In genomic region chr1:204263240-204263848, GRCh38 we compare ENCODE assay signal across 14 cellular contexts. TPM values are rescaled to one million over a fixed set of nuclear protein-coding genes. Genes with fewer than 3 reads are reported as not detected.
DNase-seq lines count a peak whose midpoint lies in the region; ATAC-seq, FAIRE-seq and TF ChIP-seq lines count a peak whose summit lies in the region.
"Had no signal": no experiment of that assay in that cellular context is flagged by ENCODE, and none has a peak within 500 bp of the region (broad histone marks: within the 10 kb centered on the region; RNA-seq: fewer than 3 reads in every experiment).

No MANE protein-coding gene starts in this region.

- H3K36me3 ChIP-seq in K562 (ENCODE audit: control insufficient read depth, insufficient read depth, low read length) (no peaks in the 10 kb centered on the region), kidney (ENCODE audit: control insufficient read depth in 1 of 2, insufficient read depth in 2 of 2, low read length in 2 of 2) (peaks cover 28 to 36% of the 10 kb centered on the region in 2 donors)

- in situ Hi-C loops in K562 (cut with MboI) = no loop called here

- H3K4me1 ChIP-seq in K562 (replicated peaks in 1 of 2; ENCODE audit: control insufficient read depth in 2 of 2, insufficient read depth in 2 of 2, low read length in 2 of 2) = peaks cover 0 to 3% of the 10 kb centered on the region in 2 experiments; a peak in 1 of 5 replicates
- peaks cover 53 to 58% of the 10 kb centered on the region in 2 donors for H3K4me1 ChIP-seq in kidney (ENCODE audit: control insufficient read depth in 1 of 2, insufficient read depth in 1 of 2, low read depth in 1 of 2, low read length in 2 of 2)

- H2AFZ ChIP-seq in K562 (ENCODE audit: low read depth, low read length) = no peak overlapping the region

- DNase-seq in NCI-H1694 (lab: John Stamatoyannopoulos, UW) (peak; percentile 66), K562 (ENCODE audit: extremely low read depth in 1 of 4, low spot score in 3 of 4) (no peak), kidney (peak; percentile 72), retina (peak; percentile 61), NCI-H446 treated with DMSO at 0.1 percent for 48 hours (lab: John Stamatoyannopoulos, UW) (no peak)
- DNase-seq in stimulated activated CD4-positive, alpha-beta T cell treated with anti-CD3 and anti-CD28 coated beads, Interleukin-2, amount 100 ng/mL, for 48 hours = no peak
- no peak for DNase-seq in stimulated activated CD4-positive, alpha-beta T cell treated with anti-CD3 and anti-CD28 coated beads, Interleukin-15, amount 100 ng/mL, for 24 hours
- DNase-seq: NCI-H187 treated with DMSO at 0.1 percent for 48 hours; NCI-H774; SHP77 treated with DMSO at 0.1 percent for 48 hours; stimulated activated naive CD8-positive, alpha-beta T cell treated with anti-CD3 and anti-CD28 coated beads, Interleukin-15, Interleukin-2, amounts not matched to agents 100 U/mL and 50 U/mL, for 24 hours had no signal

- no peaks in the 10 kb centered on the region for H3K79me2 ChIP-seq in K562 (ENCODE audit: control insufficient read depth, insufficient read depth, low read length)

- TF ChIP-seq EP300 in K562 (IDR thresholded peaks at IDR 0.05; ENCODE audit: low read length) = no peak

- no peaks in the 10 kb centered on the region for H3K9me3 ChIP-seq in K562 (replicated peaks; ENCODE audit: control insufficient read depth, insufficient read depth, low read depth, low read length)
- H3K9me3 ChIP-seq in kidney (ENCODE audit: control insufficient read depth in 1 of 2, low read length in 2 of 2) = no peaks in the 10 kb centered on the region

- POLR2A ChIA-PET in K562 (lab: Yijun Ruan, JAX) = interaction anchor here (0.6 to 1.4 kb wide), 6 partner anchors 8 to 244 kb away, joined by 3 to 8 read pairs (median 4); no protein-coding TSS in a partner anchor

- intact Hi-C loops in K562 (cut with micrococcal nuclease) (no loop called here), kidney (cut with DNase I) (no loop called here)

- no peaks in the 10 kb centered on the region for H3K9me1 ChIP-seq in K562 (ENCODE audit: control insufficient read depth, insufficient read depth, low read length)

- no peak overlapping the region for H3K4me2 ChIP-seq in K562 (ENCODE audit: insufficient read depth, low read length)
- H3K4me2 ChIP-seq: KMS-11 had no signal

- BruUV-seq in K562 (replicated peaks; lab: Mats Ljungman, UMichigan) = no TSS peak

- ATAC-seq in K562 (peak; percentile 11; the same call in 2 of the 3 replicates), GM18511 (IDR thresholded peaks at IDR 0.05; ENCODE audit: unreplicated experiment) (no peak)
- ATAC-seq: stimulated activated naive CD8-positive, alpha-beta T cell treated with anti-CD3 and anti-CD28 coated beads, Interleukin-15, Interleukin-2, amounts not matched to agents 100 U/mL and 50 U/mL, for 24 hours had no signal

- no peak for TF ChIP-seq CTCF in K562 (IDR thresholded peaks at IDR 0.05 in 2 of 3, conservative IDR thresholded peaks at IDR 0.05 in 1 of 3; ENCODE audit: insufficient read depth in 2 of 3, low read depth in 1 of 3, low read length in 3 of 3)
- TF ChIP-seq CTCF in kidney (IDR thresholded peaks at IDR 0.05; ENCODE audit: borderline replicate concordance, extremely low read depth, insufficient read depth) = no peak

- no peak for TF ChIP-seq POLR2A in K562 (conservative IDR thresholded peaks at IDR 0.05)

- no peak overlapping the region for H3K27ac ChIP-seq in K562 (ENCODE audit: extremely low read depth, low read depth, low read length)
- peak overlapping the region; percentile 25 to 61 for H3K27ac ChIP-seq in kidney (ENCODE audit: low read depth in 2 of 2, low read length in 2 of 2)
- H3K27ac ChIP-seq: coronary artery, KMS-11 had no signal

- no peak for FAIRE-seq in K562 (lab: Jason Lieb, UNC)
- FAIRE-seq in kidney (lab: Jason Lieb, UNC) = no peak

- peaks cover 10% of the 10 kb centered on the region; the same call in 1 of the 2 replicates for H4K20me1 ChIP-seq in K562 (replicated peaks; ENCODE audit: control insufficient read depth, insufficient read depth, low read length)

- H3K4me3 ChIP-seq in K562 (no peak overlapping the region), kidney (ENCODE audit: low read length in 2 of 2) (no peak overlapping the region)
- H3K4me3 ChIP-seq: coronary artery had no signal

- TF ChIP-seq RAD21 in K562 (CRISPR knock-in tag; conservative IDR thresholded peaks at IDR 0.05 in 1 of 2, IDR thresholded peaks at IDR 0.05 in 1 of 2) = no peak

- H3K27me3 ChIP-seq in K562 (ENCODE audit: control insufficient read depth in 2 of 2, insufficient read depth in 2 of 2, low read length in 2 of 2) = peaks cover 35 to 80% of the 10 kb centered on the region in 2 experiments

- CTCF ChIA-PET in K562 (lab: Yijun Ruan, JAX; ENCODE audit: low intra/inter-chr PET ratio) = no interaction called here

- H3K9ac ChIP-seq in K562 (ENCODE audit: insufficient read depth in 1 of 2, low read depth in 2 of 2, low read length in 2 of 2) = 0 out of 4 replicates have a peak overlapping the region, but pooled peaks of 1 of the 2 experiments have one; percentile 6
- peak overlapping the region in 1 of 2 donors; percentile 10 for H3K9ac ChIP-seq in kidney (ENCODE audit: low read length in 2 of 2)
- H3K9ac ChIP-seq: KMS-11 had no signal

- 2% methylated on average over 13 of the region's 13 CpGs for WGBS in K562 (ENCODE audit: insufficient coverage, low coverage, missing lambda C conversion rate)

TF ChIP-seq in K562, 482 proteins besides CTCF, POLR2A, EP300 and RAD21:
- TF ChIP-seq MAX (CRISPR knock-in tag; IDR thresholded peaks at IDR 0.05) (0 out of 2 replicates have a peak, but pooled peaks have one; percentile 7), ZNF740 (CRISPR knock-in tag; IDR thresholded peaks at IDR 0.05) (0 out of 2 replicates have a peak, but pooled peaks have one; percentile 20), ZNF740 (tag; IDR thresholded peaks at IDR 0.05) (no peak), PKNOX1 (IDR thresholded peaks at IDR 0.05) (peak; percentile 50), VEZF1 (CRISPR knock-in tag; IDR thresholded peaks at IDR 0.05) (peak; percentile 33; the same call in 1 of the 2 replicates), ZNF830 (CRISPR knock-in tag; IDR thresholded peaks at IDR 0.05) (no peak), BHLHE40 (IDR thresholded peaks at IDR 0.05; ENCODE audit: low read length) (peak; percentile 48; the same call in 1 of the 2 replicates), ERF (CRISPR knock-in tag; IDR thresholded peaks at IDR 0.05) (0 out of 2 replicates have a peak, but pooled peaks have one; percentile 24), POLR3G (IDR thresholded peaks at IDR 0.05; ENCODE audit: extremely low read depth, insufficient read length, insufficient replicate concordance) (no peak), GATA2 (CRISPR knock-in tag; IDR thresholded peaks at IDR 0.05) (0 out of 2 replicates have a peak, but pooled peaks have one; percentile 8)

RNA-seq across cellular contexts. Expression of gene GOLT1A, which starts 49.6 kb away (rescaled TPM):
- total RNA-seq in K562 (2011; cell fraction: chromatin; rRNA removed; ENCODE audit: low replicate concordance) = not detected in 2 replicates
- total RNA-seq in K562 (2011; cell fraction: nucleolus; rRNA removed) = not detected in 2 replicates
- not detected in 2 replicates for total RNA-seq in K562 (2011; cell fraction: nucleoplasm; rRNA removed)
- not detected in 2 replicates for total RNA-seq in K562 (2014; rRNA removed)
- total RNA-seq in K562 (2014; rRNA removed; fragmentation: Illumina TruSeq; extraction: Trizol) = not detected in 2 replicates
- total RNA-seq in K562 (2015; rRNA removed; fragmentation: Illumina TruSeq; extraction: Trizol) = not detected in 2 replicates
- total RNA-seq in K562 (2021) = not detected in 2 replicates
- not detected in 2 replicates for polyA plus RNA-seq in K562 (2011; rRNA removed)
- not detected in 2 replicates for polyA plus RNA-seq in K562 (2011; cell fraction: cytosol; rRNA removed)
- not detected in 2 replicates for polyA plus RNA-seq in K562 (2011; cell fraction: nucleus; rRNA removed)
- 0.16 TPM in 1 of 2 replicates, not detected in the other for polyA plus RNA-seq in K562 (2012)
- polyA plus RNA-seq in K562 (2014; fragmentation: Illumina TruSeq; extraction: Trizol) = not detected in 2 replicates
- not detected for polyA plus RNA-seq in K562 (2014; fragmentation: Nextera tagmentation; extraction: Ambion mirVana)
- polyA plus RNA-seq in K562 (2014; rRNA removed) = not detected in 2 replicates
- not detected in 2 replicates for polyA minus RNA-seq in K562 (2011; rRNA and poly(A)+ RNA removed)
- not detected in 2 replicates for polyA minus RNA-seq in K562 (2011; cell fraction: cytosol; rRNA and poly(A)+ RNA removed)
- not detected in 2 replicates for polyA minus RNA-seq in K562 (2011; cell fraction: nucleus; rRNA and poly(A)+ RNA removed)
- total RNA-seq in kidney = 8.9 TPM
- polyA plus RNA-seq in kidney (ENCODE audit: insufficient read depth, low read depth, low replicate concordance) = 47.7 TPM

Comparison
In these comparisons a context has a peak if more than half of its experiments do, and no peak if none do; other contexts are left out.
1. DNase-seq: peak in NCI-H1694 (single experiment), kidney (single experiment) and retina (single experiment); none in K562 (0 of 4), stimulated activated CD4-positive, alpha-beta T cell treated with anti-CD3 and anti-CD28 coated beads, Interleukin-2, amount 100 ng/mL, for 48 hours (0 of 2), NCI-H446 treated with DMSO at 0.1 percent for 48 hours (single experiment) and stimulated activated CD4-positive, alpha-beta T cell treated with anti-CD3 and anti-CD28 coated beads, Interleukin-15, amount 100 ng/mL, for 24 hours (single experiment).